ENCODE assay signal across 8 cellular contexts in genomic region chr13:81171065-81171647, GRCh38.
DNase-seq lines count a peak whose midpoint lies in the region; ATAC-seq and TF ChIP-seq lines count a peak whose summit lies in the region.

No MANE protein-coding gene starts in this region.

- H3K4me3 Mint-ChIP-seq in mesothelial cell of epicardium, result no peak overlapping the region

- peaks cover 23% of the 10 kb centered on the region for H3K4me1 Mint-ChIP-seq in mesothelial cell of epicardium

- H3K27ac ChIP-seq in brain microvascular endothelial cell, result no peak overlapping the region

- DNase-seq in Ammon's horn (ENCODE audit: low spot score), result peak; percentile 5
- DNase-seq in NB4 (ENCODE audit: low read depth), result peak; percentile 31
- DNase-seq in brain microvascular endothelial cell, result no peak
- DNase-seq in mesothelial cell of epicardium (ENCODE audit: low spot score in 2 of 2, unreplicated experiment in 2 of 2), result no peak
- no peak for DNase-seq in T-helper 9 cell
- DNase-seq in activated naive CD4-positive, alpha-beta T cell treated with Interleukin-2 at 50 U/mL for 16 hours, result no peak

- TF ChIP-seq CTCF in NB4 (IDR thresholded peaks at IDR 0.05; ENCODE audit: low read depth, low read length) (no peak), brain microvascular endothelial cell (IDR thresholded peaks at IDR 0.05; ENCODE audit: low read depth, low read length, missing control alignments) (peak; percentile 27), mesothelial cell of epicardium (IDR thresholded peaks at IDR 0.05; ENCODE audit: unreplicated experiment) (peak; percentile 71)

- H3K27me3 ChIP-seq in brain microvascular endothelial cell (replicated peaks), result no peaks in the 10 kb centered on the region

- peaks cover 4% of the 10 kb centered on the region for H3K36me3 Mint-ChIP-seq in mesothelial cell of epicardium

- H3K9me3 Mint-ChIP-seq in mesothelial cell of epicardium, result peaks cover 10% of the 10 kb centered on the region

- H3K27ac Mint-ChIP-seq in mesothelial cell of epicardium, result no peak overlapping the region

- no peaks in the 10 kb centered on the region for H3K27me3 Mint-ChIP-seq in mesothelial cell of epicardium (ENCODE audit: low read depth)

- ATAC-seq in GM19463 (IDR thresholded peaks at IDR 0.05; ENCODE audit: unreplicated experiment) (peak; percentile 63), HG03139 (IDR thresholded peaks at IDR 0.05; ENCODE audit: unreplicated experiment) (no peak)

- H3K36me3 ChIP-seq in brain microvascular endothelial cell (replicated peaks), result no peaks in the 10 kb centered on the region

- TF ChIP-seq POLR2A in NB4 (IDR thresholded peaks at IDR 0.05; ENCODE audit: extremely low read depth, insufficient read length), result no peak

- in situ Hi-C loops in brain microvascular endothelial cell (cut with HindIII; ENCODE audit: low pct_ligation_motif_present, low sequenced_read_pairs), result no loop called here

- H3K4me3 ChIP-seq in NB4 (ENCODE audit: low read depth, low read length) (no peak overlapping the region), brain microvascular endothelial cell (ENCODE audit: low read depth, low read length) (no peak overlapping the region)

Comparison
In these comparisons a context has a peak if more than half of its experiments do, and no peak if none do; other contexts are left out.
1. DNase-seq: peak in Ammon's horn (single experiment) and NB4 (single experiment); none in brain microvascular endothelial cell (single experiment), mesothelial cell of epicardium (0 of 2), T-helper 9 cell (single experiment) and activated naive CD4-positive, alpha-beta T cell treated with Interleukin-2 at 50 U/mL for 16 hours (single experiment).